In genomic region chr2:128157644-128158043, GRCh38 we compare ENCODE assay signal across 25 cellular contexts.
"Had no signal": no experiment of that assay in that cellular context is flagged by ENCODE, and none has a peak within 500 bp of the region (broad histone marks: within the 10 kb centered on the region; RNA-seq: fewer than 3 reads in every experiment).

No MANE protein-coding gene starts in this region.

- ATAC-seq: activated CD8-positive, alpha-beta T cell treated with anti-CD3 and anti-CD28 coated beads, Interleukin-2, amount 10 ng/mL, durations not matched to agents 7 days and 5 days; SK-N-SH treated with all-trans-retinoic acid at 6 μM for 48 hours; WTC11 had no signal

- DNase-seq: activated CD4-positive, alpha-beta T cell treated with anti-CD3 and anti-CD28 coated beads for 48 hours; activated CD4-positive, alpha-beta T cell treated with anti-CD3 and anti-CD28 coated beads, Interleukin-2, amount 50 U/mL, for 4 hours; activated CD4-positive, CD25-positive, alpha-beta regulatory T cell treated with anti-CD3 and anti-CD28 coated beads, Interleukin-2, amount 50 U/mL, for 72 hours; activated CD8-positive, alpha-beta memory T cell treated with anti-CD3 and anti-CD28 coated beads, Interleukin-2, amount 50 U/mL, for 48 hours; activated CD8-positive, alpha-beta T cell treated with anti-CD3 and anti-CD28 coated beads, Interleukin-2, amount 10 ng/mL, durations not matched to agents 7 days and 5 days; activated gamma-delta T cell; activated naive CD4-positive, alpha-beta T cell treated with anti-CD3 and anti-CD28 coated beads for 36 hours; activated T-cell treated with anti-CD3 and anti-CD28 coated beads, Interleukin-2, amount 50 U/mL, for 1 hour; amygdala; KG1; MG63; NCI-H1105; NCI-H1436; NCI-H1694 treated with DMSO at 0.1 percent for 48 hours; NCI-H2081; NCI-H510A treated with DMSO at 0.1 percent for 48 hours; Peyer's patch; Right ventricle myocardium superior had no signal

- H3K9me3 Mint-ChIP-seq: activated naive CD4-positive, alpha-beta T cell treated with anti-CD3 and anti-CD28 coated beads for 36 hours; brain; T-helper 1 cell treated with Interleukin-12 subunit alpha and Interleukin-12 subunit beta and Interleukin-4 antibody, amounts not matched to agents 30 μg/mL and 1 μg/mL, for 36 hours; WTC11 had no signal

- H3K4me3 Mint-ChIP-seq: activated CD8-positive, alpha-beta T cell treated with anti-CD3 and anti-CD28 coated beads, Interleukin-2, amount 10 ng/mL, durations not matched to agents 7 days and 5 days; activated naive CD4-positive, alpha-beta T cell treated with anti-CD3 and anti-CD28 coated beads for 36 hours; activated naive CD8-positive, alpha-beta T cell; brain; T-helper 1 cell treated with Interleukin-12 subunit alpha and Interleukin-12 subunit beta and Interleukin-4 antibody, amounts not matched to agents 30 μg/mL and 1 μg/mL, for 36 hours; WTC11 had no signal

- H3K9me3 ChIP-seq: MG63, Peyer's patch, SJSA1 had no signal

- H3K27me3 ChIP-seq: MG63, Peyer's patch, SJSA1 had no signal

- H3K27ac Mint-ChIP-seq: activated CD8-positive, alpha-beta T cell treated with anti-CD3 and anti-CD28 coated beads, Interleukin-2, amount 10 ng/mL, durations not matched to agents 7 days and 5 days; activated naive CD4-positive, alpha-beta T cell treated with anti-CD3 and anti-CD28 coated beads for 36 hours; activated naive CD8-positive, alpha-beta T cell; brain; T-helper 1 cell treated with Interleukin-12 subunit alpha and Interleukin-12 subunit beta and Interleukin-4 antibody, amounts not matched to agents 30 μg/mL and 1 μg/mL, for 36 hours; WTC11 had no signal

- H3K4me3 ChIP-seq: MG63, Peyer's patch, SJSA1 had no signal

- H3K4me1 ChIP-seq: Peyer's patch, SJSA1 had no signal

- H3K27ac ChIP-seq: Peyer's patch, RWPE1, SJSA1 had no signal

- H3K4me1 Mint-ChIP-seq: brain, WTC11 had no signal

- H3K27me3 Mint-ChIP-seq: activated naive CD8-positive, alpha-beta T cell; brain had no signal
